ENCODE assay signal across 1 cellular context in the genomic region with DNA sequence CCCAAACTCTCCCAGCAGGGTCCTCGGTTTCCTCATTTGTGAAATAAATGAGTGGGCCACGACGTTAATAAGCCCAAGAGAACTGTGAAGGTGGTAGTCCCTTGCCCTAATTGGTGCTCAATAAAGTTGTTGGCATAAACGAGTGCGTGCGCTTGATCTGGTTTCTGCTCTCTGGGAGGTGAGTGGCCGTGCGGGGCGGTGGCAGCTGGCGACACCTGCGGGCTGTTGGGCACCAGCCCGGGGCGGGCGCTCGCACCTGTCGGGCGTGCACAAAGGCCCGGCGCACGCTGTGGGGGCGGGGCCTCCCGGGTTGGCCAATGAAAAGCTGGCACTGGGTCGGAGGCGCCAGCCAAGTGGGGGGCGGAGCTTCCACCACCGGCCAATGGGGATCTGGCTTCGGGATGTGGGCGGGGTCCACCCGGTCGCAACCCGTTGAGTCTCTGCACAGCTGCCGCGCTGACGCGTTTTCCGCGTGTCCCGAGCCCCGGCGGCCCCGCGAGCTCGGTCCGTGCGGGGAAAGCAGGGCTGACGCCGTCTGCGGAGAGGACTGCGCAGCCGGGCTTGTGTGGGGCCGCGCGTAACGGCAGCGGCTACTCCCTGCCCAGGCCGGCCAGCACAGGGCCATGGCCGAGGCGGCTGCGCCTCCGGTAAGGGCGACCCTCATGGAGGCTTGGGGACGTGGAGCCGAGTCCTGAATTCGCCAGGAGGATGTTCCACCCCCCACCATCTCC.
TF ChIP-seq lines count a peak whose summit lies in the region.

No MANE protein-coding gene starts in this region.

TF ChIP-seq in K562, 482 proteins besides CTCF, POLR2A, EP300 and RAD21 (continued from another document):
- TF ChIP-seq TEAD4 (IDR thresholded peaks at IDR 0.05; ENCODE audit: low read length) (no peak), TEAD4 (CRISPR knock-in tag; IDR thresholded peaks at IDR 0.05; ENCODE audit: borderline replicate concordance) (0 out of 2 replicates have a peak, but pooled peaks have one; percentile 25), ZNF12 (CRISPR knock-in tag; IDR thresholded peaks at IDR 0.05) (0 out of 2 replicates have a peak, but pooled peaks have one; percentile 45), FIP1L1 (IDR thresholded peaks at IDR 0.05; ENCODE audit: low read depth, low read length, poor library complexity, severe bottlenecking) (peak; percentile 80), MTA3 (IDR thresholded peaks at IDR 0.05; ENCODE audit: borderline replicate concordance) (no peak; the same call in 1 of the 2 replicates)
- TF ChIP-seq, protein P1, sequence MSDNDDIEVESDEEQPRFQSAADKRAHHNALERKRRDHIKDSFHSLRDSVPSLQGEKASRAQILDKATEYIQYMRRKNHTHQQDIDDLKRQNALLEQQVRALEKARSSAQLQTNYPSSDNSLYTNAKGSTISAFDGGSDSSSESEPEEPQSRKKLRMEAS (CRISPR knock-in tag; IDR thresholded peaks at IDR 0.05) = peak; percentile 74
TF ChIP-seq in K562: peak in this region for 45.
